Comparison of ENCODE assay signal across 29 cellular contexts in genomic region chr1:70327306-70328076, GRCh38. TPM values are rescaled to one million over a fixed set of nuclear protein-coding genes. Genes with fewer than 3 reads are reported as not detected.
A peak's percentile ranks its signal among the peaks of the same experiment; 100 is the strongest.
DNase-seq lines count a peak whose midpoint lies in the region; ATAC-seq, FAIRE-seq and TF ChIP-seq lines count a peak whose summit lies in the region.
"Had no signal": no experiment of that assay in that cellular context is flagged by ENCODE, and none has a peak within 500 bp of the region (broad histone marks: within the 10 kb centered on the region; RNA-seq: fewer than 3 reads in every experiment).

No MANE protein-coding gene starts in this region.

- POLR2A ChIA-PET in activated CD8-positive, alpha-beta T cell treated with anti-CD3 and anti-CD28 coated beads for 36 hours (lab: Charles Lee): no interaction called here
- POLR2A ChIA-PET in activated CD8-positive, alpha-beta T cell treated with anti-CD3 and anti-CD28 coated beads, Interleukin-2, amount 10 ng/mL, durations not matched to agents 7 days and 5 days (lab: Charles Lee): no interaction called here
- POLR2A ChIA-PET in PC-3 (lab: Charles Lee; ENCODE audit: unreplicated experiment) (interaction anchor here (0.6 kb wide), 1 partner anchor 119 kb away, joined by 3 read pairs; no protein-coding TSS in a partner anchor), endothelial cell of umbilical vein (lab: Charles Lee) (no interaction called here)
- POLR2A ChIA-PET in CD8-positive, alpha-beta memory T cell (lab: Charles Lee): no interaction called here

- H3K36me3 Mint-ChIP-seq in activated CD8-positive, alpha-beta T cell treated with anti-CD3 and anti-CD28 coated beads for 36 hours (ENCODE audit: low read depth): peaks cover 18% of the 10 kb centered on the region
- peaks cover 24% of the 10 kb centered on the region for H3K36me3 Mint-ChIP-seq in activated CD8-positive, alpha-beta T cell treated with anti-CD3 and anti-CD28 coated beads, Interleukin-2, amount 10 ng/mL, durations not matched to agents 7 days and 5 days (ENCODE audit: low read depth)
- peaks cover 3 to 37% (median 7%) of the 10 kb centered on the region in 3 donors for H3K36me3 Mint-ChIP-seq in CD8-positive, alpha-beta memory T cell
- H3K36me3 Mint-ChIP-seq: natural killer cell treated with Interleukin-12 subunit alpha and Interleukin-12 subunit beta and Interleukin-15 and Interleukin-18, amount 100 ng/mL, for 72 hours had no signal

- no peaks in the 10 kb centered on the region for H3K9me3 Mint-ChIP-seq in activated CD8-positive, alpha-beta T cell treated with anti-CD3 and anti-CD28 coated beads for 36 hours
- H3K9me3 Mint-ChIP-seq in activated CD8-positive, alpha-beta T cell treated with anti-CD3 and anti-CD28 coated beads, Interleukin-2, amount 10 ng/mL, durations not matched to agents 7 days and 5 days (ENCODE audit: insufficient read depth): no peaks in the 10 kb centered on the region
- H3K9me3 Mint-ChIP-seq in CD8-positive, alpha-beta memory T cell: no peaks in the 10 kb centered on the region
- H3K9me3 Mint-ChIP-seq: activated T-helper 1 cell treated with anti-CD3 and anti-CD28 coated beads, Interleukin-12 subunit alpha, Interleukin-12 subunit beta, Interleukin-2, Interleukin-4 antibody, amounts not matched to agents 30 ng/mL and 10 ng/mL and 1 ng/mL, durations not matched to agents 14 hours and 24 hours and 36 hours; H9; natural killer cell treated with Interleukin-12 subunit alpha and Interleukin-12 subunit beta and Interleukin-15 and Interleukin-18, amount 100 ng/mL, for 72 hours had no signal

- WGBS in smooth muscle cell (ENCODE audit: low lambda C conversion rate): 94% methylated on average over 7 of the region's 7 CpGs
- WGBS in pancreas, 2 donors: 95 to 96% methylated on average over 7 of the region's 7 CpGs

- H4K20me1 ChIP-seq in PC-3 (ENCODE audit: low read length) (peaks cover 22% of the 10 kb centered on the region; the same call in 1 of the 2 replicates), endothelial cell of umbilical vein (replicated peaks; ENCODE audit: control insufficient read depth, extremely low read depth, insufficient read depth, low read length) (peaks cover 2% of the 10 kb centered on the region), smooth muscle cell (ENCODE audit: low read depth) (peaks cover 90% of the 10 kb centered on the region)

- H3K4me3 ChIP-seq in PC-3 (ENCODE audit: low read length) (peak overlapping the region; percentile 59), endothelial cell of umbilical vein (replicated peaks in 1 of 3; ENCODE audit: insufficient read depth in 1 of 3, low read depth in 1 of 3, low read length in 3 of 3) (no peak overlapping the region), smooth muscle cell (no peak overlapping the region), pancreas (no peak overlapping the region)
- H3K4me3 ChIP-seq in CD8-positive, alpha-beta memory T cell (ENCODE audit: low read length): no peak overlapping the region
- H3K4me3 ChIP-seq: A549, body of pancreas, colonic mucosa, K562, upper lobe of right lung had no signal

- H3K4me1 Mint-ChIP-seq in activated CD8-positive, alpha-beta T cell treated with anti-CD3 and anti-CD28 coated beads for 36 hours (ENCODE audit: low read depth): peaks cover 19% of the 10 kb centered on the region
- peaks cover 2% of the 10 kb centered on the region for H3K4me1 Mint-ChIP-seq in activated CD8-positive, alpha-beta T cell treated with anti-CD3 and anti-CD28 coated beads, Interleukin-2, amount 10 ng/mL, durations not matched to agents 7 days and 5 days (ENCODE audit: low read depth)
- H3K4me1 Mint-ChIP-seq in CD8-positive, alpha-beta memory T cell: peaks cover 19 to 45% (median 42%) of the 10 kb centered on the region in 3 donors

- H3K9ac ChIP-seq in PC-3 (ENCODE audit: low read length): peak overlapping the region; percentile 9; the same call in 1 of the 2 replicates
- H3K9ac ChIP-seq in endothelial cell of umbilical vein (replicated peaks; ENCODE audit: extremely low read depth, insufficient read depth, low read length): no peak overlapping the region
- H3K9ac ChIP-seq in smooth muscle cell (ENCODE audit: low read depth): no peak overlapping the region
- H3K9ac ChIP-seq: parathyroid adenoma had no signal

- peak overlapping the region; percentile 11 for H3K27ac Mint-ChIP-seq in activated CD8-positive, alpha-beta T cell treated with anti-CD3 and anti-CD28 coated beads for 36 hours
- no peak overlapping the region for H3K27ac Mint-ChIP-seq in activated CD8-positive, alpha-beta T cell treated with anti-CD3 and anti-CD28 coated beads, Interleukin-2, amount 10 ng/mL, durations not matched to agents 7 days and 5 days
- H3K27ac Mint-ChIP-seq in CD8-positive, alpha-beta memory T cell: peak overlapping the region in 1 of 8 donors; percentile 23
- H3K27ac Mint-ChIP-seq: activated naive CD8-positive, alpha-beta T cell; activated T-helper 1 cell treated with anti-CD3 and anti-CD28 coated beads, Interleukin-12 subunit alpha, Interleukin-12 subunit beta, Interleukin-2, Interleukin-4 antibody, amounts not matched to agents 30 ng/mL and 10 ng/mL and 1 ng/mL, durations not matched to agents 14 hours and 24 hours and 36 hours; B cell; H9; natural killer cell treated with Interleukin-12 subunit alpha and Interleukin-12 subunit beta and Interleukin-15 and Interleukin-18, amount 100 ng/mL, for 72 hours had no signal

- FAIRE-seq in endothelial cell of umbilical vein (lab: Jason Lieb, UNC) (no peak), pancreas (lab: Jason Lieb, UNC) (no peak)
- FAIRE-seq: A549, GM18507, K562 had no signal

- peaks cover 4% of the 10 kb centered on the region for H3F3A ChIP-seq in PC-3 (ENCODE audit: low read length, unreplicated experiment)
- no peaks in the 10 kb centered on the region for H3F3A ChIP-seq in smooth muscle cell (ENCODE audit: low read depth)

- no peak for DNase-seq in activated CD8-positive, alpha-beta T cell treated with anti-CD3 and anti-CD28 coated beads for 36 hours
- no peak for DNase-seq in activated CD8-positive, alpha-beta T cell treated with anti-CD3 and anti-CD28 coated beads, Interleukin-2, amount 10 ng/mL, durations not matched to agents 7 days and 5 days
- peak; percentile 91 for DNase-seq in PC-3
- no peak for DNase-seq in endothelial cell of umbilical vein (ENCODE audit: low read depth, low spot score)
- DNase-seq in smooth muscle cell (lab: John Stamatoyannopoulos, UW; ENCODE audit: unreplicated experiment): no peak
- no peak for DNase-seq in pancreas
- no peak for DNase-seq in CD8-positive, alpha-beta memory T cell
- DNase-seq: activated CD4-positive, alpha-beta T cell treated with anti-CD3 and anti-CD28 coated beads for 1 hour; body of pancreas; Caco-2; colonic mucosa; H9; head of caudate nucleus; NCI-H2171 treated with DMSO at 0.1 percent for 48 hours; NCI-H69; SHP77; substantia nigra; upper lobe of right lung had no signal

- H3K9me3 ChIP-seq in PC-3 (ENCODE audit: low read length): no peaks in the 10 kb centered on the region
- no peaks in the 10 kb centered on the region for H3K9me3 ChIP-seq in endothelial cell of umbilical vein (replicated peaks; ENCODE audit: control insufficient read depth, insufficient read depth, low read length)
- H3K9me3 ChIP-seq in smooth muscle cell (replicated peaks; ENCODE audit: low read depth): no peaks in the 10 kb centered on the region
- H3K9me3 ChIP-seq in pancreas: no peaks in the 10 kb centered on the region
- H3K9me3 ChIP-seq in CD8-positive, alpha-beta memory T cell (ENCODE audit: low read length): no peaks in the 10 kb centered on the region
- H3K9me3 ChIP-seq: A549, body of pancreas, Caco-2, colonic mucosa, upper lobe of right lung had no signal

- H3K4me3 Mint-ChIP-seq in activated CD8-positive, alpha-beta T cell treated with anti-CD3 and anti-CD28 coated beads for 36 hours: no peak overlapping the region
- H3K4me3 Mint-ChIP-seq in activated CD8-positive, alpha-beta T cell treated with anti-CD3 and anti-CD28 coated beads, Interleukin-2, amount 10 ng/mL, durations not matched to agents 7 days and 5 days: no peak overlapping the region
- H3K4me3 Mint-ChIP-seq in CD8-positive, alpha-beta memory T cell: no peak overlapping the region
- H3K4me3 Mint-ChIP-seq: activated naive CD8-positive, alpha-beta T cell; activated T-helper 1 cell treated with anti-CD3 and anti-CD28 coated beads, Interleukin-12 subunit alpha, Interleukin-12 subunit beta, Interleukin-2, Interleukin-4 antibody, amounts not matched to agents 30 ng/mL and 10 ng/mL and 1 ng/mL, durations not matched to agents 14 hours and 24 hours and 36 hours; B cell; H9; natural killer cell treated with Interleukin-12 subunit alpha and Interleukin-12 subunit beta and Interleukin-15 and Interleukin-18, amount 100 ng/mL, for 72 hours had no signal

- H3K27ac ChIP-seq in PC-3 (ENCODE audit: low read length): peak overlapping the region; percentile 75
- no peak overlapping the region for H3K27ac ChIP-seq in endothelial cell of umbilical vein (ENCODE audit: insufficient read depth, low read depth, low read length)
- peak overlapping the region; percentile 17 for H3K27ac ChIP-seq in smooth muscle cell (ENCODE audit: low read depth)
- H3K27ac ChIP-seq in pancreas: no peak overlapping the region
- no peak overlapping the region for H3K27ac ChIP-seq in CD8-positive, alpha-beta memory T cell (ENCODE audit: low read depth, low read length)
- H3K27ac ChIP-seq: A549, body of pancreas, colonic mucosa, parathyroid adenoma, upper lobe of right lung had no signal

- H2AFZ ChIP-seq in PC-3 (ENCODE audit: low read length) (no peak overlapping the region), endothelial cell of umbilical vein (ENCODE audit: low read depth, low read length) (no peak overlapping the region), smooth muscle cell (ENCODE audit: low read depth) (no peak overlapping the region)
- H2AFZ ChIP-seq: parathyroid adenoma had no signal

- H3K4me1 ChIP-seq in PC-3 (ENCODE audit: insufficient read depth, low read length): peaks cover 45% of the 10 kb centered on the region
- H3K4me1 ChIP-seq in endothelial cell of umbilical vein (ENCODE audit: control insufficient read depth, extremely low read depth, insufficient read depth, low read length): no peaks in the 10 kb centered on the region
- peaks cover 6% of the 10 kb centered on the region for H3K4me1 ChIP-seq in smooth muscle cell (ENCODE audit: low read depth)
- H3K4me1 ChIP-seq in pancreas: peaks cover 0 to 5% (median 0%) of the 10 kb centered on the region in 3 donors
- H3K4me1 ChIP-seq in CD8-positive, alpha-beta memory T cell (ENCODE audit: insufficient read depth, low read length): no peaks in the 10 kb centered on the region
- H3K4me1 ChIP-seq: Caco-2, colonic mucosa, parathyroid adenoma, upper lobe of right lung had no signal

- ATAC-seq in activated CD8-positive, alpha-beta T cell treated with anti-CD3 and anti-CD28 coated beads for 36 hours: no peak
- no peak for ATAC-seq in activated CD8-positive, alpha-beta T cell treated with anti-CD3 and anti-CD28 coated beads, Interleukin-2, amount 10 ng/mL, durations not matched to agents 7 days and 5 days
- ATAC-seq in PC-3 (peak; percentile 66), pancreas (no peak), HG03521 (IDR thresholded peaks at IDR 0.05; ENCODE audit: unreplicated experiment) (no peak)
- ATAC-seq: A549; body of pancreas; K562; left lobe of liver; natural killer cell treated with Interleukin-12 subunit alpha and Interleukin-12 subunit beta and Interleukin-15 and Interleukin-18, amount 100 ng/mL, for 72 hours; sciatic nerve; upper lobe of right lung had no signal

- no peaks in the 10 kb centered on the region for H3K27me3 Mint-ChIP-seq in activated CD8-positive, alpha-beta T cell treated with anti-CD3 and anti-CD28 coated beads for 36 hours
- H3K27me3 Mint-ChIP-seq in activated CD8-positive, alpha-beta T cell treated with anti-CD3 and anti-CD28 coated beads, Interleukin-2, amount 10 ng/mL, durations not matched to agents 7 days and 5 days (ENCODE audit: low read depth): no peaks in the 10 kb centered on the region
- no peaks in the 10 kb centered on the region for H3K27me3 Mint-ChIP-seq in CD8-positive, alpha-beta memory T cell
- H3K27me3 Mint-ChIP-seq: activated naive CD8-positive, alpha-beta T cell; B cell; natural killer cell treated with Interleukin-12 subunit alpha and Interleukin-12 subunit beta and Interleukin-15 and Interleukin-18, amount 100 ng/mL, for 72 hours had no signal

- H3K36me3 ChIP-seq in PC-3 (ENCODE audit: low read depth, low read length) (peaks cover 15% of the 10 kb centered on the region; the same call in 1 of the 2 replicates), endothelial cell of umbilical vein (ENCODE audit: control insufficient read depth in 2 of 2, extremely low read depth in 1 of 2, insufficient read depth in 2 of 2, low read length in 2 of 2) (no peaks in the 10 kb centered on the region), smooth muscle cell (ENCODE audit: low read depth) (peaks cover 4% of the 10 kb centered on the region), pancreas (no peaks in the 10 kb centered on the region)
- no peaks in the 10 kb centered on the region for H3K36me3 ChIP-seq in CD8-positive, alpha-beta memory T cell (ENCODE audit: insufficient read depth, low read length)
- H3K36me3 ChIP-seq: colonic mucosa had no signal

- H3K9me2 ChIP-seq in PC-3 (replicated peaks; ENCODE audit: low read length): no peaks in the 10 kb centered on the region

- peaks cover 84% of the 10 kb centered on the region for H3K79me2 ChIP-seq in PC-3 (ENCODE audit: low read length)
- H3K79me2 ChIP-seq in endothelial cell of umbilical vein (ENCODE audit: control insufficient read depth, insufficient read depth, low read length): peaks cover 23% of the 10 kb centered on the region
- peaks cover 90% of the 10 kb centered on the region for H3K79me2 ChIP-seq in smooth muscle cell (ENCODE audit: low read depth)
- H3K79me2 ChIP-seq: parathyroid adenoma had no signal

- dilution Hi-C loops in endothelial cell of umbilical vein (cut with MboI; ENCODE audit: extremely low pct_ligation_motif_present, low sequenced_read_pairs): no loop called here

- TF ChIP-seq POLR2A in endothelial cell of umbilical vein (IDR thresholded peaks at IDR 0.05; ENCODE audit: low read depth, low read length): no peak

- intact Hi-C loops in activated CD8-positive, alpha-beta T cell treated with anti-CD3 and anti-CD28 coated beads for 36 hours (cut with micrococcal nuclease): no loop called here
- intact Hi-C loops in PC-3 (cut with micrococcal nuclease) (loop anchor here (2.0 kb wide), 1 partner anchor 83 kb away; the partner anchor contains the start of gene CTH), endothelial cell of umbilical vein (cut with micrococcal nuclease) (no loop called here), pancreas (cut with DNase I) (no loop called here)

- no TSS peak for BruUV-seq in PC-3 (replicated peaks; lab: Mats Ljungman, UMichigan)
- no TSS peak for BruUV-seq in endothelial cell of umbilical vein (replicated peaks; lab: Mats Ljungman, UMichigan)

- CTCF ChIA-PET in activated CD8-positive, alpha-beta T cell treated with anti-CD3 and anti-CD28 coated beads for 36 hours (lab: Charles Lee): no interaction called here
- CTCF ChIA-PET in activated CD8-positive, alpha-beta T cell treated with anti-CD3 and anti-CD28 coated beads, Interleukin-2, amount 10 ng/mL, durations not matched to agents 7 days and 5 days (lab: Charles Lee): no interaction called here
- CTCF ChIA-PET in PC-3 (lab: Charles Lee) (no interaction called here), endothelial cell of umbilical vein (lab: Charles Lee) (no interaction called here)
- CTCF ChIA-PET in CD8-positive, alpha-beta memory T cell (lab: Charles Lee): no interaction called here

- H3K4me2 ChIP-seq in PC-3 (ENCODE audit: low read length): peak overlapping the region; percentile 87
- H3K4me2 ChIP-seq in endothelial cell of umbilical vein (ENCODE audit: insufficient read depth, low read length): no peak overlapping the region
- H3K4me2 ChIP-seq in smooth muscle cell: no peak overlapping the region
- H3K4me2 ChIP-seq: A549 had no signal

- no peak for TF ChIP-seq CTCF in activated CD8-positive, alpha-beta T cell treated with anti-CD3 and anti-CD28 coated beads for 36 hours (IDR thresholded peaks at IDR 0.05)
- no peak for TF ChIP-seq CTCF in PC-3 (conservative IDR thresholded peaks at IDR 0.05; ENCODE audit: low read depth, low read length)
- TF ChIP-seq CTCF in endothelial cell of umbilical vein (IDR thresholded peaks at IDR 0.05; ENCODE audit: extremely low read depth in 1 of 2, insufficient read depth in 1 of 2, low read depth in 1 of 2, low read length in 2 of 2): no peak
- no peak for TF ChIP-seq CTCF in smooth muscle cell (IDR thresholded peaks at IDR 0.05; ENCODE audit: borderline replicate concordance, insufficient read depth, poor library complexity, severe bottlenecking)
- no peak for TF ChIP-seq CTCF in pancreas (IDR thresholded peaks at IDR 0.05)

- no peaks in the 10 kb centered on the region for H3K9me1 ChIP-seq in endothelial cell of umbilical vein (replicated peaks; ENCODE audit: control insufficient read depth, extremely low read depth, insufficient read depth, low read length)

- H3K27me3 ChIP-seq in PC-3 (ENCODE audit: low read length): no peaks in the 10 kb centered on the region
- H3K27me3 ChIP-seq in endothelial cell of umbilical vein (ENCODE audit: control insufficient read depth in 2 of 2, insufficient read depth in 2 of 2, low read length in 2 of 2): no peaks in the 10 kb centered on the region
- no peaks in the 10 kb centered on the region for H3K27me3 ChIP-seq in smooth muscle cell (ENCODE audit: low read depth)
- H3K27me3 ChIP-seq in pancreas: no peaks in the 10 kb centered on the region
- H3K27me3 ChIP-seq in CD8-positive, alpha-beta memory T cell (ENCODE audit: insufficient read depth, low read length, poor library complexity, severe bottlenecking): no peaks in the 10 kb centered on the region
- H3K27me3 ChIP-seq: body of pancreas, colonic mucosa, upper lobe of right lung had no signal

RNA-seq across cellular contexts. Expression of gene ANKRD13C, which starts 27.0 kb away (rescaled TPM):
- total RNA-seq in activated CD8-positive, alpha-beta T cell treated with anti-CD3 and anti-CD28 coated beads for 36 hours: 10 to 100 TPM; 15.1 to 16.9 TPM
- total RNA-seq in activated CD8-positive, alpha-beta T cell treated with anti-CD3 and anti-CD28 coated beads, Interleukin-2, amount 10 ng/mL, durations not matched to agents 7 days and 5 days: 10 to 100 TPM; 25.0 to 26.8 TPM
- 38.0 and 41.5 TPM in 2 replicates for total RNA-seq in PC-3 (2014; rRNA removed)
- 17.3 and 17.6 TPM in 2 replicates for total RNA-seq in endothelial cell of umbilical vein
- polyA plus RNA-seq in endothelial cell of umbilical vein: 4.6 and 4.9 TPM in 2 replicates
- 5.2 and 7.1 TPM in 2 replicates for polyA plus RNA-seq in endothelial cell of umbilical vein (2011; cell fraction: cytosol; rRNA removed)
- polyA plus RNA-seq in endothelial cell of umbilical vein (2011; cell fraction: nucleus; rRNA removed): 9.4 and 9.7 TPM in 2 replicates
- 8.9 and 11.5 TPM in 2 replicates for polyA plus RNA-seq in endothelial cell of umbilical vein (2012)
- polyA minus RNA-seq in endothelial cell of umbilical vein: 9.7 and 10.5 TPM in 2 replicates
- 19.6 TPM for polyA minus RNA-seq in endothelial cell of umbilical vein (2011; cell fraction: cytosol; rRNA and poly(A)+ RNA removed)
- 24.7 and 29.6 TPM in 2 replicates for polyA minus RNA-seq in endothelial cell of umbilical vein (2011; cell fraction: nucleus; rRNA and poly(A)+ RNA removed)
- total RNA-seq in smooth muscle cell: 27.6 and 35.5 TPM in 2 replicates
- 13.9 and 18.3 TPM in 2 replicates for polyA plus RNA-seq in smooth muscle cell
- 10 to 100 TPM in 2 of 6 donors, 1 to 10 TPM in 4; 6.5 to 13.0 (median 8.7) TPM for total RNA-seq in pancreas
- polyA plus RNA-seq in pancreas: 1 to 10 TPM; 4.6 to 7.6 TPM
- 10 to 100 TPM; 29.4 to 30.9 TPM for total RNA-seq in CD8-positive, alpha-beta memory T cell
- 15.9 TPM for polyA plus RNA-seq in CD8-positive, alpha-beta memory T cell

Comparison
In these comparisons a context has a peak if more than half of its experiments do, and no peak if none do; other contexts are left out.
1. H3K27ac ChIP-seq: peak in PC-3 (single experiment) and smooth muscle cell (single experiment); none in endothelial cell of umbilical vein (single experiment), pancreas (0 of 4) and CD8-positive, alpha-beta memory T cell (single experiment).